ENCODE assay signal across 8 cellular contexts in the genomic region with DNA sequence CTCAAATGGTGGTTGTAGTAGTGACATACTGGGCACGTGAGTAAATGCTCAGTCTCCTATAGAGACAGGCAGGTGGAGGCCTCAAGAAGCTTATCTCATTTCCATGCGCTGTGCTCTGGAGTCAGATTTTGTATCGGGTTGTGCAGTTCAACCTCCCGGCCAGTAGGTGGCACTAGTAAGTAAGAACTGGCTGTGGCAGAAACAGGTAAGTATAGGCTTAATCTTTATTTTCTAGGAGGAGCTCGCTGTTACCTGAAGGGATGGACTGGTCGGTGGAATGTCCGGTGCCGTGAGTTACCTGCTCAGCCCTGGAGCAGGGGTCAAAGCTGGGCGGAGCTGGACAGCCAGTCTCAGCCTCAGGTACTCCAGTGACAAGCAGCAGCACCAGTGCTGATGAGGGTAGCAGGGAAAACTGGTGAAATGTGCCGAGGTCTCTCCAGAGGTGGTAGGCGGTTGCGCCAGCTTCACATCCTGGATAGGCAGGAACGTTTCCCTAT.
DNase-seq lines count a peak whose midpoint lies in the region; ATAC-seq, FAIRE-seq and TF ChIP-seq lines count a peak whose summit lies in the region.

No MANE protein-coding gene starts in this region.

- H3K27me3 ChIP-seq in naive thymus-derived CD4-positive, alpha-beta T cell (ENCODE audit: control insufficient read depth in 2 of 2, insufficient read depth in 2 of 2, low read length in 2 of 2), result no peaks in the 10 kb centered on the region
- no peaks in the 10 kb centered on the region for H3K27me3 ChIP-seq in vagina

- no peak overlapping the region for H3K4me2 ChIP-seq in A549

- no peak overlapping the region for H3K4me3 ChIP-seq in A549
- H3K4me3 ChIP-seq in naive thymus-derived CD4-positive, alpha-beta T cell (ENCODE audit: low read length), result peak overlapping the region; percentile 47
- peak overlapping the region in 1 of 2 donors; percentile 26 for H3K4me3 ChIP-seq in vagina

- DNase-seq in A549 (ENCODE audit: low read depth in 1 of 2, low spot score in 1 of 2) (peak; percentile 2 to 42), NCI-H1436 (lab: John Stamatoyannopoulos, UW) (peak; percentile 26), endothelial cell (ENCODE audit: low spot score) (peak; percentile 48), vagina (ENCODE audit: extremely low spot score in 2 of 2) (no peak)
- DNase-seq in activated CD4-positive, alpha-beta T cell treated with anti-CD3 and anti-CD28 coated beads for 36 hours, result peak; percentile 68
- DNase-seq in naive thymus-derived CD4-positive, alpha-beta T cell, result peak in 8 of 9 donors; percentile 5 to 57 (median 42)

- TF ChIP-seq POLR2A in A549 (IDR thresholded peaks at IDR 0.05; ENCODE audit: low read length) (no peak), vagina (IDR thresholded peaks at IDR 0.05) (no peak)

- peak in 1 of 2 experiments; percentile 54; a peak in 3 of 5 replicates for TF ChIP-seq RAD21 in A549 (conservative IDR thresholded peaks at IDR 0.05 in 1 of 2, IDR thresholded peaks at IDR 0.05 in 1 of 2)

- H3K36me3 ChIP-seq in naive thymus-derived CD4-positive, alpha-beta T cell (ENCODE audit: control insufficient read depth in 2 of 3, insufficient read depth in 3 of 3, low read length in 3 of 3), result no peaks in the 10 kb centered on the region
- H3K36me3 ChIP-seq in vagina, result no peaks in the 10 kb centered on the region

- peak in 1 of 2 experiments; percentile 79; a peak in 3 of 6 replicates for ATAC-seq in A549
- peak; percentile 92 for ATAC-seq in GM18502 (IDR thresholded peaks at IDR 0.05; ENCODE audit: poor library complexity, unreplicated experiment)
- ATAC-seq in HG02870 (IDR thresholded peaks at IDR 0.05; ENCODE audit: unreplicated experiment), result peak; percentile 92
- ATAC-seq in activated CD4-positive, alpha-beta T cell treated with anti-CD3 and anti-CD28 coated beads for 36 hours, result peak; percentile 84
- peak; percentile 82 for ATAC-seq in naive thymus-derived CD4-positive, alpha-beta T cell

- H3K4me3 Mint-ChIP-seq in activated CD4-positive, alpha-beta T cell treated with anti-CD3 and anti-CD28 coated beads for 36 hours, result no peak overlapping the region
- H3K4me3 Mint-ChIP-seq in endothelial cell (ENCODE audit: unreplicated experiment), result peak overlapping the region; percentile 80
- peak overlapping the region; percentile 47 to 83 (median 75) for H3K4me3 Mint-ChIP-seq in naive thymus-derived CD4-positive, alpha-beta T cell

- TF ChIP-seq EP300 in A549 (IDR thresholded peaks at IDR 0.05), result no peak

- no peaks in the 10 kb centered on the region for H3K36me3 Mint-ChIP-seq in activated CD4-positive, alpha-beta T cell treated with anti-CD3 and anti-CD28 coated beads for 36 hours (ENCODE audit: low read depth)
- no peaks in the 10 kb centered on the region for H3K36me3 Mint-ChIP-seq in endothelial cell (ENCODE audit: low read depth, unreplicated experiment)
- H3K36me3 Mint-ChIP-seq in naive thymus-derived CD4-positive, alpha-beta T cell, result no peaks in the 10 kb centered on the region

- H3K9me3 Mint-ChIP-seq in activated CD4-positive, alpha-beta T cell treated with anti-CD3 and anti-CD28 coated beads for 36 hours (ENCODE audit: low read depth), result no peaks in the 10 kb centered on the region
- peaks cover 5% of the 10 kb centered on the region for H3K9me3 Mint-ChIP-seq in endothelial cell (ENCODE audit: unreplicated experiment)
- H3K9me3 Mint-ChIP-seq in naive thymus-derived CD4-positive, alpha-beta T cell, result peaks cover 0 to 3% (median 0%) of the 10 kb centered on the region in 11 donors

- H3K27ac Mint-ChIP-seq in activated CD4-positive, alpha-beta T cell treated with anti-CD3 and anti-CD28 coated beads for 36 hours, result no peak overlapping the region
- H3K27ac Mint-ChIP-seq in endothelial cell (ENCODE audit: unreplicated experiment), result no peak overlapping the region
- no peak overlapping the region for H3K27ac Mint-ChIP-seq in naive thymus-derived CD4-positive, alpha-beta T cell

- POLR2A ChIA-PET in A549 (lab: Yijun Ruan, JAX), result no interaction called here
- POLR2A ChIA-PET in activated CD4-positive, alpha-beta T cell treated with anti-CD3 and anti-CD28 coated beads for 36 hours (lab: Charles Lee), result no interaction called here
- POLR2A ChIA-PET in naive thymus-derived CD4-positive, alpha-beta T cell (lab: Charles Lee), result no interaction called here

- CTCF ChIA-PET in A549 (lab: Yijun Ruan, JAX), result interaction anchor here (1.2 kb wide), 1 partner anchor 21 kb away, joined by 4 read pairs; no protein-coding TSS in a partner anchor
- CTCF ChIA-PET in activated CD4-positive, alpha-beta T cell treated with anti-CD3 and anti-CD28 coated beads for 36 hours (lab: Charles Lee), result interaction anchor here (0.7 to 2.1 kb wide), 21 partner anchors 11 to 1502 kb away, joined by 3 to 7 read pairs (median 4); no protein-coding TSS in a partner anchor
- CTCF ChIA-PET in naive thymus-derived CD4-positive, alpha-beta T cell (lab: Charles Lee), result interaction anchor here (0.8 to 1.2 kb wide), 2 partner anchors 9 to 22 kb away, joined by 3 read pairs; no protein-coding TSS in a partner anchor

- H3K9me3 ChIP-seq in A549 (no peaks in the 10 kb centered on the region), vagina (no peaks in the 10 kb centered on the region)
- no peaks in the 10 kb centered on the region for H3K9me3 ChIP-seq in naive thymus-derived CD4-positive, alpha-beta T cell (ENCODE audit: control insufficient read depth in 2 of 3, low read length in 3 of 3)

- WGBS in A549 (ENCODE audit: missing lambda C conversion rate), result 35% methylated on average over 12 of the region's 13 CpGs

- FAIRE-seq in A549 (lab: Jason Lieb, UNC), result no peak

- peaks cover 4% of the 10 kb centered on the region for H3K4me1 Mint-ChIP-seq in activated CD4-positive, alpha-beta T cell treated with anti-CD3 and anti-CD28 coated beads for 36 hours
- H3K4me1 Mint-ChIP-seq in endothelial cell (ENCODE audit: unreplicated experiment), result no peaks in the 10 kb centered on the region
- H3K4me1 Mint-ChIP-seq in naive thymus-derived CD4-positive, alpha-beta T cell, result peaks cover 0 to 8% (median 4%) of the 10 kb centered on the region in 7 donors

- TF ChIP-seq CTCF in A549 (IDR thresholded peaks at IDR 0.05) (peak; percentile 12; the same call in 1 of the 3 replicates), endothelial cell (IDR thresholded peaks at IDR 0.05; ENCODE audit: unreplicated experiment) (peak; percentile 85), vagina (IDR thresholded peaks at IDR 0.05) (peak in 2 of 3 experiments; percentile 53 to 59)

- H3K27ac ChIP-seq in A549 (no peak overlapping the region), vagina (no peak overlapping the region)
- H3K27ac ChIP-seq in naive thymus-derived CD4-positive, alpha-beta T cell (ENCODE audit: low read depth, low read length), result no peak overlapping the region

- intact Hi-C loops in activated CD4-positive, alpha-beta T cell treated with anti-CD3 and anti-CD28 coated beads for 36 hours (cut with DNase I, micrococcal nuclease), result loop anchor here in 1 of 2 experiments (1.0 to 10.0 kb wide), 4 partner anchors 1158 to 1500 kb away; no protein-coding TSS in a partner anchor
- intact Hi-C loops in naive thymus-derived CD4-positive, alpha-beta T cell (cut with micrococcal nuclease), result loop anchor here (2.0 to 10.0 kb wide), 2 partner anchors 1160 to 1338 kb away; no protein-coding TSS in a partner anchor
- intact Hi-C loops in vagina (cut with DNase I), result no loop called here

- peaks cover 4% of the 10 kb centered on the region for H3K27me3 Mint-ChIP-seq in activated CD4-positive, alpha-beta T cell treated with anti-CD3 and anti-CD28 coated beads for 36 hours
- H3K27me3 Mint-ChIP-seq in endothelial cell (ENCODE audit: unreplicated experiment), result peaks cover 2% of the 10 kb centered on the region
- H3K27me3 Mint-ChIP-seq in naive thymus-derived CD4-positive, alpha-beta T cell, result peaks cover 0 to 12% (median 0%) of the 10 kb centered on the region in 5 donors

- no peaks in the 10 kb centered on the region for H3K4me1 ChIP-seq in A549
- H3K4me1 ChIP-seq in naive thymus-derived CD4-positive, alpha-beta T cell (ENCODE audit: control insufficient read depth in 2 of 2, insufficient read depth in 2 of 2, low read length in 2 of 2), result no peaks in the 10 kb centered on the region
- no peaks in the 10 kb centered on the region for H3K4me1 ChIP-seq in vagina

TF ChIP-seq in A549, 52 proteins besides CTCF, POLR2A, EP300 and RAD21:
- no peak for TF ChIP-seq CBX8 (IDR thresholded peaks at IDR 0.05)
- 0 out of 3 replicates have a peak, but pooled peaks have one; percentile 6 for TF ChIP-seq SMC3 (IDR thresholded peaks at IDR 0.05)

Comparison
In these comparisons a context has a peak if more than half of its experiments do, and no peak if none do; other contexts are left out.
1. DNase-seq: peak in A549 (2 of 2), NCI-H1436 (single experiment), activated CD4-positive, alpha-beta T cell treated with anti-CD3 and anti-CD28 coated beads for 36 hours (single experiment), endothelial cell (single experiment) and naive thymus-derived CD4-positive, alpha-beta T cell (8 of 9); none in vagina (0 of 2).
2. CTCF ChIP-seq: peak in every context shown above with its lines; median percentile 85 in endothelial cell; 56 in vagina; 12 in A549.